ENCODE assay signal across 8 cellular contexts in the genomic region with DNA sequence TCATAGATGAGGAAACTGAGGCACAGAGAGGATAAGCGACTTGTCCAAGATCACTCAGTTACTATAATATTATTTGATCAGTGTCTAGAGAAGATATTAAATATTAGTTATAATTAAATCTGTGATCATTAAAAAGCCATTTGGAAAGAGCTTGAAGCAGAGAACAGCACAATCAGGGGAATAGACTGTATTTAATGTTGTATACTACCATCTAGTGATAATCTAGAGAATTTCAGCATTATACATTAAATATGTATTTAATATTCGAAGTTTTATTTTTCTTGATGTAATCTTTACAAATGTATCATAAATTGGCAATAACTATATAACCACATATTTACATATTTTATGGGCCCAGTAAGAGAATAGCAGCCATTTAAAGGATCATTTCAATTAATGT. TPM values are rescaled to one million over a fixed set of nuclear protein-coding genes. Genes with fewer than 3 reads are reported as not detected.
DNase-seq lines count a peak whose midpoint lies in the region; ATAC-seq, FAIRE-seq and TF ChIP-seq lines count a peak whose summit lies in the region.

No MANE protein-coding gene starts in this region.

- H3K9me3 Mint-ChIP-seq in endodermal cell, result no peaks in the 10 kb centered on the region

- TF ChIP-seq CTCF in D721Med (IDR thresholded peaks at IDR 0.05; ENCODE audit: insufficient read depth, missing control alignments) (peak; percentile 64), endodermal cell (conservative IDR thresholded peaks at IDR 0.05) (peak; percentile 45)

- no peak overlapping the region for H3K4me3 Mint-ChIP-seq in endodermal cell

- H3K27ac Mint-ChIP-seq in endodermal cell, result no peak overlapping the region

- no peaks in the 10 kb centered on the region for H3K36me3 ChIP-seq in endodermal cell (ENCODE audit: control insufficient read depth, insufficient read depth, low read length)

- no peak for FAIRE-seq in D721Med (lab: Jason Lieb, UNC)

- H3K4me3 ChIP-seq in endodermal cell (ENCODE audit: low read length), result no peak overlapping the region

- DNase-seq in D721Med (ENCODE audit: insufficient read length, low spot score) (no peak), NCI-H526 treated with DMSO at 0.1 percent for 48 hours (lab: John Stamatoyannopoulos, UW) (peak; percentile 26), endodermal cell (no peak), superior temporal gyrus (ENCODE audit: extremely low spot score) (peak; percentile 64), cerebellar nuclear complex (lab: John Stamatoyannopoulos, UW) (no peak)

- 60% methylated on average over 1 of the region's 2 CpGs; no CpG with 5 or more reads in 1 of the 2 experiments for WGBS in endodermal cell (ENCODE audit: insufficient coverage in 1 of 2, insufficient read length in 1 of 2), 2 experiments

- H3K27me3 Mint-ChIP-seq in endodermal cell (ENCODE audit: insufficient read depth), result no peaks in the 10 kb centered on the region

- H3K4me1 ChIP-seq in endodermal cell (ENCODE audit: control insufficient read depth, insufficient read depth, low read length), result no peaks in the 10 kb centered on the region

- ATAC-seq in GM21576 (IDR thresholded peaks at IDR 0.05; ENCODE audit: unreplicated experiment) (peak; percentile 64), HG03095 (IDR thresholded peaks at IDR 0.05; ENCODE audit: unreplicated experiment) (no peak), HG03439 (IDR thresholded peaks at IDR 0.05; ENCODE audit: unreplicated experiment) (no peak)

- H3K27me3 ChIP-seq in endodermal cell (ENCODE audit: control insufficient read depth, insufficient read depth, low read length, poor library complexity, severe bottlenecking), result no peaks in the 10 kb centered on the region

- H3K36me3 Mint-ChIP-seq in endodermal cell (ENCODE audit: low read depth), result no peaks in the 10 kb centered on the region

- H3K4me1 Mint-ChIP-seq in endodermal cell, result no peaks in the 10 kb centered on the region

- no peak overlapping the region for H3K9ac ChIP-seq in endodermal cell (ENCODE audit: extremely low read depth, low read length, poor library complexity, severe bottlenecking)

- H3K9me3 ChIP-seq in endodermal cell (ENCODE audit: control insufficient read depth, low read length), result no peaks in the 10 kb centered on the region

- no peak overlapping the region for H3K27ac ChIP-seq in endodermal cell (ENCODE audit: low read depth, low read length)

RNA-seq across cellular contexts. Expression of gene C6orf58, which starts 37.7 kb away (rescaled TPM):
- total RNA-seq in endodermal cell, result not detected
- polyA plus RNA-seq in endodermal cell (2013, experiment 1 of 2), result not detected
- not detected for polyA plus RNA-seq in endodermal cell (2013, experiment 2 of 2)

Comparison
In these comparisons a context has a peak if more than half of its experiments do, and no peak if none do; other contexts are left out.
1. DNase-seq: peak in NCI-H526 treated with DMSO at 0.1 percent for 48 hours (single experiment) and superior temporal gyrus (single experiment); none in D721Med (single experiment), endodermal cell (single experiment) and cerebellar nuclear complex (0 of 2).